Comparison of ENCODE assay signal across 17 cellular contexts in genomic region chr11:61957028-61957770, GRCh38. TPM values are rescaled to one million over a fixed set of nuclear protein-coding genes. Genes with fewer than 3 reads are reported as not detected.
"Had no signal": no experiment of that assay in that cellular context is flagged by ENCODE, and none has a peak within 500 bp of the region (broad histone marks: within the 10 kb centered on the region; RNA-seq: fewer than 3 reads in every experiment).

No MANE protein-coding gene starts in this region.

- H3K4me1 ChIP-seq: uterus had no signal

- H3K9me3 ChIP-seq: esophagus muscularis mucosa, uterus had no signal

- H3K36me3 ChIP-seq: uterus had no signal

- FAIRE-seq: astrocyte, TTC549 had no signal

- DNase-seq: activated B cell treated with CpG ODN at 0.5 μM for 24 hours; activated naive CD4-positive, alpha-beta T cell treated with Interleukin-2 at 50 U/mL for 16 hours; activated naive CD8-positive, alpha-beta T cell treated with anti-CD3 and anti-CD28 coated beads, Interleukin-2, amount 50 U/mL, for 24 hours; glutamatergic neuron; immature natural killer cell; left cardiac atrium; stimulated activated CD4-positive, alpha-beta T cell treated with anti-CD3 and anti-CD28 coated beads, Interleukin-4, amount 100 ng/mL, for 1 hour; T-helper 2 cell had no signal

- H3K4me3 ChIP-seq: esophagus muscularis mucosa, uterus had no signal

- H3K27me3 ChIP-seq: uterus had no signal

- ATAC-seq: activated naive CD8-positive, alpha-beta T cell treated with anti-CD3 and anti-CD28 coated beads, Interleukin-2, amount 50 U/mL, for 24 hours; left cardiac atrium; naive thymus-derived CD4-positive, alpha-beta T cell; stimulated activated naive CD8-positive, alpha-beta T cell treated with anti-CD3 and anti-CD28 coated beads, Interleukin-15, amount 100 ng/mL, for 72 hours had no signal

RNA-seq across cellular contexts. Expression of gene BEST1, which starts 7.0 kb away (rescaled TPM):
- total RNA-seq: activated CD4-positive, alpha-beta T cell treated with anti-CD3 and anti-CD28 coated beads, Interleukin-2, amount 10 ng/mL, durations not matched to agents 24 days and 14 days; activated T-helper 1 cell treated with anti-CD3 and anti-CD28 coated beads, Interleukin-12 subunit alpha, Interleukin-12 subunit beta, Interleukin-2, Interleukin-4 antibody, amounts not matched to agents 30 ng/mL and 10 ng/mL and 1 ng/mL, durations not matched to agents 14 hours and 24 hours and 36 hours had no signal

RNA-seq across cellular contexts. Expression of gene RAB3IL1, which starts 39.8 kb away (rescaled TPM):
- total RNA-seq: activated B cell treated with CpG ODN at 0.5 μM for 24 hours, mononuclear cell had no signal
- polyA plus RNA-seq: immature natural killer cell; naive thymus-derived CD4-positive, alpha-beta T cell had no signal
